ENCODE assay signal across 36 cellular contexts in genomic region chr11:110169738-110170137, GRCh38.
"Had no signal": no experiment of that assay in that cellular context is flagged by ENCODE, and none has a peak within 500 bp of the region (broad histone marks: within the 10 kb centered on the region; RNA-seq: fewer than 3 reads in every experiment).

No MANE protein-coding gene starts in this region.

- H3K4me2 ChIP-seq: SK-N-SH had no signal

- ATAC-seq: activated CD8-positive, alpha-beta T cell treated with anti-CD3 and anti-CD28 coated beads for 36 hours; activated T-cell treated with anti-CD3 and anti-CD28 coated beads, Interleukin-2, amount 50 U/mL, for 72 hours; activated T-helper 17 cell treated with anti-CD3 and anti-CD28 coated beads, Interleukin-2, amount 50 U/mL, for 72 hours had no signal

- DNase-seq: activated CD4-positive, alpha-beta T cell treated with anti-CD3 and anti-CD28 coated beads for 1 hour; activated CD4-positive, alpha-beta T cell treated with anti-CD3 and anti-CD28 coated beads, Interleukin-2, amount 10 ng/mL, durations not matched to agents 24 days and 14 days; activated CD4-positive, alpha-beta T cell treated with anti-CD3 and anti-CD28 coated beads, Interleukin-2, amount 50 U/mL, for 4 hours; activated CD4-positive, CD25-positive, alpha-beta regulatory T cell; activated CD8-positive, alpha-beta T cell treated with anti-CD3 and anti-CD28 coated beads for 36 hours; activated effector memory CD4-positive, alpha-beta T cell treated with anti-CD3 and anti-CD28 coated beads, Interleukin-2, amount 50 U/mL, for 16 hours; activated naive CD4-positive, alpha-beta T cell; activated naive CD8-positive, alpha-beta T cell treated with anti-CD3 and anti-CD28 coated beads, Interleukin-2, amount 10 ng/mL, durations not matched to agents 7 days and 5 days; activated T-cell treated with anti-CD3 and anti-CD28 coated beads, Interleukin-2, amount 50 U/mL, for 1 hour; activated T-cell treated with anti-CD3 and anti-CD28 coated beads, Interleukin-2, amount 50 U/mL, for 72 hours; amygdala; cerebellar nuclear complex; cortex of kidney; Kasumi-1; KG1; MM.1S; MV-4-11; NCI-H1092; NCI-H1436 treated with DMSO at 0.1 percent for 48 hours; NCI-H1694 treated with DMSO at 0.1 percent for 48 hours; NCI-H2029 treated with DMSO at 0.1 percent for 48 hours; NCI-H2107; NCI-H2171; NCI-H2227 treated with DMSO at 0.1 percent for 48 hours; NCI-H446; NCI-H510A treated with DMSO at 0.1 percent for 48 hours; NCI-H748 treated with DMSO at 0.1 percent for 48 hours; NK-92 treated with Interleukin-12 subunit alpha and Interleukin-12 subunit beta, amount 100 ng/mL, for 24 hours; SHP77; SJCRH30; SK-N-SH; WERI-Rb-1 had no signal

- H3K9ac ChIP-seq: SK-N-SH had no signal

- FAIRE-seq: TTC549 had no signal

- H3K4me1 ChIP-seq: ascending aorta, breast epithelium, SJCRH30 had no signal

- H3K27ac ChIP-seq: ascending aorta, breast epithelium, SJCRH30, WERI-Rb-1 had no signal

- H3K27me3 ChIP-seq: ascending aorta, breast epithelium, SJCRH30 had no signal

- H3K9me3 ChIP-seq: ascending aorta, breast epithelium, SJCRH30, SK-N-SH had no signal

- H3K36me3 ChIP-seq: breast epithelium, SJCRH30, WERI-Rb-1 had no signal

- H3K4me3 ChIP-seq: ascending aorta, breast epithelium, SJCRH30 had no signal
